In genomic region chr4:1187182-1187581, GRCh38 we compare ENCODE assay signal across 8 cellular contexts. TPM values are rescaled to one million over a fixed set of nuclear protein-coding genes. Genes with fewer than 3 reads are reported as not detected.
DNase-seq lines count a peak whose midpoint lies in the region; ATAC-seq, FAIRE-seq and TF ChIP-seq lines count a peak whose summit lies in the region.

No MANE protein-coding gene starts in this region.

- peak overlapping the region; percentile 77 for H3K27ac Mint-ChIP-seq in T-helper 2 cell treated with Interferon-gamma antibody and Interleukin-4, amounts not matched to agents 5 μg/mL and 100 μg/mL, for 36 hours

- H3K4ac ChIP-seq in mesenchymal stem cell (ENCODE audit: low read depth in 1 of 2, low read length in 2 of 2) = no peak overlapping the region

- H2AFZ ChIP-seq in mesenchymal stem cell (ENCODE audit: low read depth, low read length) = no peak overlapping the region

- TF ChIP-seq POLR2A in GM18505 (IDR thresholded peaks at IDR 0.05; ENCODE audit: borderline replicate concordance, extremely low read depth, insufficient read depth, insufficient read length) (no peak), esophagus squamous epithelium (IDR thresholded peaks at IDR 0.05) (no peak)

- H3K27ac ChIP-seq in mesenchymal stem cell (ENCODE audit: low read length, poor library complexity, severe bottlenecking) (no peak overlapping the region), tibial artery (no peak overlapping the region), esophagus squamous epithelium (no peak overlapping the region)

- H3K27me3 ChIP-seq in mesenchymal stem cell (ENCODE audit: control insufficient read depth in 1 of 2, insufficient read depth in 1 of 2, low read length in 2 of 2) = no peaks in the 10 kb centered on the region
- H3K27me3 ChIP-seq in tibial artery = no peaks in the 10 kb centered on the region
- H3K27me3 ChIP-seq in esophagus squamous epithelium = no peaks in the 10 kb centered on the region

- H3K9ac ChIP-seq in mesenchymal stem cell (ENCODE audit: low read length) = no peak overlapping the region

- H2BK15ac ChIP-seq in mesenchymal stem cell (ENCODE audit: low read depth, poor library complexity, severe bottlenecking) = no peak overlapping the region

- H3K4me1 ChIP-seq in mesenchymal stem cell (ENCODE audit: control insufficient read depth, insufficient read depth, low read depth, low read length) (peaks cover 8% of the 10 kb centered on the region), tibial artery (peaks cover 0 to 11% (median 10%) of the 10 kb centered on the region in 4 donors), esophagus squamous epithelium (peaks cover 7 to 30% (median 8%) of the 10 kb centered on the region in 3 donors)

- H4K91ac ChIP-seq in mesenchymal stem cell (ENCODE audit: low read length) = no peak overlapping the region

- H3K4me1 Mint-ChIP-seq in T-helper 2 cell treated with Interferon-gamma antibody and Interleukin-4, amounts not matched to agents 5 μg/mL and 100 μg/mL, for 36 hours (ENCODE audit: low read depth) = peaks cover 33% of the 10 kb centered on the region

- H3K36me3 ChIP-seq in mesenchymal stem cell (ENCODE audit: control insufficient read depth in 1 of 2, insufficient read depth in 2 of 2, low read depth in 1 of 2, low read length in 2 of 2) = peaks cover 0 to 6% of the 10 kb centered on the region in 2 experiments
- H3K36me3 ChIP-seq in tibial artery = no peaks in the 10 kb centered on the region
- no peaks in the 10 kb centered on the region for H3K36me3 ChIP-seq in esophagus squamous epithelium

- intact Hi-C loops in tibial artery (cut with DNase I; ENCODE audit: low total_unique reads) (no loop called here), esophagus squamous epithelium (cut with DNase I) (no loop called here)

- ATAC-seq in GM18505 (IDR thresholded peaks at IDR 0.05; ENCODE audit: unreplicated experiment) (peak; percentile 86), GM21786 (IDR thresholded peaks at IDR 0.05; ENCODE audit: unreplicated experiment) (peak; percentile 61)

- DNase-seq in T-helper 2 cell treated with Interferon-gamma antibody and Interleukin-4, amounts not matched to agents 5 μg/mL and 100 μg/mL, for 36 hours (ENCODE audit: low spot score) = peak; percentile 56
- DNase-seq in mesenchymal stem cell = peak; percentile 83
- DNase-seq in tibial artery = no peak
- DNase-seq in Ammon's horn (ENCODE audit: low spot score) = no peak
- no peak for DNase-seq in esophagus squamous epithelium (lab: John Stamatoyannopoulos, UW)
- DNase-seq in HTR-8/SVneo (ENCODE audit: insufficient read length, low spot score) = no peak

- no CpG with 5 or more reads among the region's 1 CpG for WGBS in mesenchymal stem cell
- WGBS in esophagus squamous epithelium, 2 donors = 11 to 31% methylated on average over 1 of the region's 1 CpG

- no peak overlapping the region for H3K18ac ChIP-seq in mesenchymal stem cell (ENCODE audit: low read depth in 1 of 2, low read length in 2 of 2)

- H3K36me3 Mint-ChIP-seq in T-helper 2 cell treated with Interferon-gamma antibody and Interleukin-4, amounts not matched to agents 5 μg/mL and 100 μg/mL, for 36 hours (ENCODE audit: low read depth) = peaks cover 28% of the 10 kb centered on the region

- no peak overlapping the region for H2AK5ac ChIP-seq in mesenchymal stem cell (ENCODE audit: low read length, severe bottlenecking)

- H3K4me3 ChIP-seq in mesenchymal stem cell (ENCODE audit: insufficient read depth in 1 of 2, low read depth in 1 of 2, low read length in 2 of 2) = no peak overlapping the region
- no peak overlapping the region for H3K4me3 ChIP-seq in tibial artery
- no peak overlapping the region for H3K4me3 ChIP-seq in esophagus squamous epithelium

- no peaks in the 10 kb centered on the region for H3K79me1 ChIP-seq in mesenchymal stem cell (replicated peaks; ENCODE audit: low read length, poor library complexity, severe bottlenecking)

- no peaks in the 10 kb centered on the region for H3K27me3 Mint-ChIP-seq in T-helper 2 cell treated with Interferon-gamma antibody and Interleukin-4, amounts not matched to agents 5 μg/mL and 100 μg/mL, for 36 hours (ENCODE audit: low read depth)

- TF ChIP-seq CTCF in tibial artery (IDR thresholded peaks at IDR 0.05) (no peak), esophagus squamous epithelium (IDR thresholded peaks at IDR 0.05) (no peak)

- H2BK120ac ChIP-seq in mesenchymal stem cell (ENCODE audit: low read depth, low read length) = no peak overlapping the region

- no peak overlapping the region for H3K23ac ChIP-seq in mesenchymal stem cell (ENCODE audit: low read length in 2 of 2)

- no peak overlapping the region for H2BK5ac ChIP-seq in mesenchymal stem cell (ENCODE audit: low read depth, low read length, poor library complexity, severe bottlenecking)

- no peaks in the 10 kb centered on the region for H3K9me3 ChIP-seq in mesenchymal stem cell (ENCODE audit: control insufficient read depth, low read length)
- no peaks in the 10 kb centered on the region for H3K9me3 ChIP-seq in tibial artery
- no peaks in the 10 kb centered on the region for H3K9me3 ChIP-seq in esophagus squamous epithelium

- H2BK12ac ChIP-seq in mesenchymal stem cell (ENCODE audit: low read length in 2 of 2) = no peak overlapping the region

- H3K9me3 Mint-ChIP-seq in T-helper 2 cell treated with Interferon-gamma antibody and Interleukin-4, amounts not matched to agents 5 μg/mL and 100 μg/mL, for 36 hours = peaks cover 6% of the 10 kb centered on the region

- H3K4me2 ChIP-seq in mesenchymal stem cell (ENCODE audit: low read length, poor library complexity, severe bottlenecking) = no peak overlapping the region

- H3K14ac ChIP-seq in mesenchymal stem cell (ENCODE audit: low read length in 2 of 2) = no peak overlapping the region

- FAIRE-seq in HTR-8/SVneo (lab: Jason Lieb, UNC) = no peak

- peak overlapping the region; percentile 4 for H3K4me3 Mint-ChIP-seq in T-helper 2 cell treated with Interferon-gamma antibody and Interleukin-4, amounts not matched to agents 5 μg/mL and 100 μg/mL, for 36 hours

- H4K8ac ChIP-seq in mesenchymal stem cell (ENCODE audit: low read length) = no peak overlapping the region

RNA-seq across cellular contexts. Expression of gene SPON2, which starts 14.8 kb away (rescaled TPM):
- polyA plus RNA-seq in mesenchymal stem cell (2013, experiment 1 of 2) = 3,023 TPM
- 3,062 TPM for polyA plus RNA-seq in mesenchymal stem cell (2013, experiment 2 of 2)
- 10 to 100 TPM; 14.5 to 53.4 (median 21.3) TPM for total RNA-seq in esophagus squamous epithelium

Comparison
In these comparisons a context has a peak if more than half of its experiments do, and no peak if none do; other contexts are left out.
1. DNase-seq: peak in T-helper 2 cell treated with Interferon-gamma antibody and Interleukin-4, amounts not matched to agents 5 μg/mL and 100 μg/mL, for 36 hours (single experiment) and mesenchymal stem cell (single experiment); none in tibial artery (0 of 2), Ammon's horn (single experiment), esophagus squamous epithelium (single experiment) and HTR-8/SVneo (single experiment).